In genomic region chr12:113128802-113129663, GRCh38 we compare ENCODE assay signal across 27 cellular contexts. TPM values are rescaled to one million over a fixed set of nuclear protein-coding genes. Genes with fewer than 3 reads are reported as not detected.
DNase-seq lines count a peak whose midpoint lies in the region; ATAC-seq, FAIRE-seq and TF ChIP-seq lines count a peak whose summit lies in the region.
"Had no signal": no experiment of that assay in that cellular context is flagged by ENCODE, and none has a peak within 500 bp of the region (broad histone marks: within the 10 kb centered on the region; RNA-seq: fewer than 3 reads in every experiment).

No MANE protein-coding gene starts in this region.

- H3F3A ChIP-seq in PC-3 (ENCODE audit: low read length, unreplicated experiment): no peaks in the 10 kb centered on the region

- no peak overlapping the region for H3K4me3 Mint-ChIP-seq in activated CD8-positive, alpha-beta memory T cell treated with anti-CD3 and anti-CD28 coated beads, Interleukin-2, amount 10 ng/mL, durations not matched to agents 7 days and 5 days
- no peak overlapping the region for H3K4me3 Mint-ChIP-seq in stimulated activated effector memory CD8-positive, alpha-beta T cell treated with anti-CD3 and anti-CD28 coated beads, Interleukin-12 subunit alpha, Interleukin-12 subunit beta, amount 100 ng/mL, for 72 hours
- H3K4me3 Mint-ChIP-seq: activated CD4-positive, alpha-beta T cell treated with anti-CD3 and anti-CD28 coated beads, Interleukin-2, amount 10 ng/mL, durations not matched to agents 7 days and 5 days; dendritic cell treated with granulocyte-macrophage colony-stimulating factor and Interleukin-4, amounts not matched to agents 40 ng/mL and 50 ng/mL, for 4 days had no signal

- H3K9ac ChIP-seq in GM12878 (ENCODE audit: control insufficient read depth, insufficient read depth, low read length) (no peak overlapping the region), PC-3 (ENCODE audit: low read length) (no peak overlapping the region)

- H4K20me1 ChIP-seq in GM12878 (ENCODE audit: control insufficient read depth, insufficient read depth) (no peaks in the 10 kb centered on the region), PC-3 (ENCODE audit: low read length) (no peaks in the 10 kb centered on the region)

- no peak for TF ChIP-seq EP300 in GM12878 (IDR thresholded peaks at IDR 0.05; ENCODE audit: borderline replicate concordance in 1 of 2, control insufficient read depth in 1 of 2, low read depth in 2 of 2, low read length in 2 of 2)

- no peak for TF ChIP-seq RAD21 in GM12878 (IDR thresholded peaks at IDR 0.05; ENCODE audit: insufficient read depth, low read depth, low read length)

- CTCF ChIA-PET in activated CD8-positive, alpha-beta memory T cell treated with anti-CD3 and anti-CD28 coated beads, Interleukin-2, amount 10 ng/mL, durations not matched to agents 7 days and 5 days (lab: Charles Lee): no interaction called here
- CTCF ChIA-PET in GM12878 (lab: Yijun Ruan, JAX): interaction anchor here (0.7 to 3.5 kb wide), 4 partner anchors 38 to 44 kb away, joined by 3 to 14 read pairs (median 3); no protein-coding TSS in a partner anchor
- CTCF ChIA-PET in PC-3 (lab: Charles Lee): no interaction called here

- no peak for DNase-seq in activated CD8-positive, alpha-beta memory T cell treated with anti-CD3 and anti-CD28 coated beads, Interleukin-2, amount 10 ng/mL, durations not matched to agents 7 days and 5 days
- no peak for DNase-seq in activated CD8-positive, alpha-beta memory T cell treated with anti-CD3 and anti-CD28 coated beads, Interleukin-2, amount 50 U/mL, for 4 hours
- peak; percentile 77 for DNase-seq in Jurkat, Clone E6-1 (ENCODE audit: low read depth, low spot score)
- DNase-seq in GM12878 (ENCODE audit: low read depth, low spot score) (no peak), NCI-H187 treated with DMSO at 0.1 percent for 48 hours (lab: John Stamatoyannopoulos, UW) (no peak), vagina (ENCODE audit: extremely low spot score in 2 of 2) (no peak), PC-3 (no peak)
- DNase-seq in stimulated activated effector memory CD8-positive, alpha-beta T cell treated with anti-CD3 and anti-CD28 coated beads, Interleukin-12 subunit alpha, Interleukin-12 subunit beta, amount 100 ng/mL, for 72 hours (ENCODE audit: low spot score in 2 of 2): no peak
- DNase-seq: activated CD4-positive, alpha-beta T cell treated with anti-CD3 and anti-CD28 coated beads, Interleukin-2, amount 10 ng/mL, durations not matched to agents 7 days and 5 days; NCI-H1436; NCI-H510A treated with DMSO at 0.1 percent for 48 hours; nucleus accumbens; SIG-M5; stimulated activated CD4-positive, alpha-beta T cell treated with anti-CD3 and anti-CD28 coated beads, Interleukin-4, amount 100 ng/mL, for 24 hours had no signal

- H3K36me3 Mint-ChIP-seq in activated CD8-positive, alpha-beta memory T cell treated with anti-CD3 and anti-CD28 coated beads, Interleukin-2, amount 10 ng/mL, durations not matched to agents 7 days and 5 days: no peaks in the 10 kb centered on the region
- H3K36me3 Mint-ChIP-seq in stimulated activated effector memory CD8-positive, alpha-beta T cell treated with anti-CD3 and anti-CD28 coated beads, Interleukin-12 subunit alpha, Interleukin-12 subunit beta, amount 100 ng/mL, for 72 hours: no peaks in the 10 kb centered on the region

- TF ChIP-seq POLR2A in GM12878 (IDR thresholded peaks at IDR 0.05; ENCODE audit: low read depth, low read length) (no peak), vagina (IDR thresholded peaks at IDR 0.05) (no peak)

- peak; percentile 18 for FAIRE-seq in GM12878 (lab: Jason Lieb, UNC)
- FAIRE-seq: endometrium had no signal

- H3K4me1 ChIP-seq in GM12878 (ENCODE audit: control insufficient read depth, insufficient read depth, low read length) (peaks cover 3% of the 10 kb centered on the region; the same call in 1 of the 2 replicates), vagina (no peaks in the 10 kb centered on the region), PC-3 (ENCODE audit: insufficient read depth, low read length) (no peaks in the 10 kb centered on the region)
- H3K4me1 ChIP-seq: upper lobe of left lung had no signal

- H3K27me3 ChIP-seq in GM12878 (replicated peaks in 1 of 2; ENCODE audit: control insufficient read depth in 2 of 2, insufficient read depth in 2 of 2, low read length in 1 of 2) (no peaks in the 10 kb centered on the region), vagina (no peaks in the 10 kb centered on the region), PC-3 (ENCODE audit: low read length) (no peaks in the 10 kb centered on the region)
- H3K27me3 ChIP-seq: upper lobe of left lung had no signal

- H3K4me2 ChIP-seq in GM12878 (ENCODE audit: control insufficient read depth, insufficient read depth): no peak overlapping the region
- no peak overlapping the region for H3K4me2 ChIP-seq in PC-3 (ENCODE audit: low read length)
- H3K4me2 ChIP-seq: smooth muscle cell had no signal

- TF ChIP-seq CTCF in GM12878 (IDR thresholded peaks at IDR 0.05 in 2 of 3, conservative IDR thresholded peaks at IDR 0.05 in 1 of 3; ENCODE audit: control insufficient read depth in 2 of 3, extremely low read depth in 1 of 3, insufficient read depth in 1 of 3, low read depth in 3 of 3, low read length in 3 of 3) (no peak), vagina (IDR thresholded peaks at IDR 0.05) (no peak), PC-3 (conservative IDR thresholded peaks at IDR 0.05; ENCODE audit: low read depth, low read length) (no peak)

- no TSS peak for BruUV-seq in GM12878 (replicated peaks; lab: Mats Ljungman, UMichigan)
- no TSS peak for BruUV-seq in PC-3 (replicated peaks; lab: Mats Ljungman, UMichigan)

- no peaks in the 10 kb centered on the region for H3K4me1 Mint-ChIP-seq in activated CD8-positive, alpha-beta memory T cell treated with anti-CD3 and anti-CD28 coated beads, Interleukin-2, amount 10 ng/mL, durations not matched to agents 7 days and 5 days
- H3K4me1 Mint-ChIP-seq in stimulated activated effector memory CD8-positive, alpha-beta T cell treated with anti-CD3 and anti-CD28 coated beads, Interleukin-12 subunit alpha, Interleukin-12 subunit beta, amount 100 ng/mL, for 72 hours: peaks cover 12% of the 10 kb centered on the region

- H3K36me3 ChIP-seq in GM12878 (ENCODE audit: control insufficient read depth in 2 of 2, insufficient read depth in 2 of 2, low read length in 1 of 2) (no peaks in the 10 kb centered on the region), vagina (no peaks in the 10 kb centered on the region), PC-3 (ENCODE audit: low read depth, low read length) (no peaks in the 10 kb centered on the region)
- H3K36me3 ChIP-seq: upper lobe of left lung had no signal

- SMC1A ChIA-PET in GM12878 (lab: Charles Lee; ENCODE audit: uncharacterized antibody, unreplicated experiment): interaction anchor here (1.2 kb wide), 1 partner anchor 8 kb away, joined by 5 read pairs; no protein-coding TSS in a partner anchor

- no peaks in the 10 kb centered on the region for H3K9me3 ChIP-seq in GM12878 (replicated peaks; ENCODE audit: control insufficient read depth, insufficient read depth, low read length)
- H3K9me3 ChIP-seq in vagina: no peaks in the 10 kb centered on the region
- no peaks in the 10 kb centered on the region for H3K9me3 ChIP-seq in PC-3 (ENCODE audit: low read length)
- H3K9me3 ChIP-seq: upper lobe of left lung had no signal

- intact Hi-C loops in GM12878 (cut with micrococcal nuclease; ENCODE audit: unreplicated experiment): no loop called here
- intact Hi-C loops in vagina (cut with DNase I): no loop called here
- intact Hi-C loops in PC-3 (cut with micrococcal nuclease): no loop called here

- no peaks in the 10 kb centered on the region for H3K9me2 ChIP-seq in PC-3 (replicated peaks; ENCODE audit: low read length)

- no peak overlapping the region for H3K27ac ChIP-seq in GM12878 (ENCODE audit: control insufficient read depth, insufficient read depth)
- H3K27ac ChIP-seq in vagina: no peak overlapping the region
- H3K27ac ChIP-seq in PC-3 (ENCODE audit: low read length): no peak overlapping the region
- H3K27ac ChIP-seq: upper lobe of left lung had no signal

- POLR2A ChIA-PET in GM12878 (lab: Charles Lee) (interaction anchor here (0.6 kb wide), 1 partner anchor 1214 kb away, joined by 4 read pairs; no protein-coding TSS in a partner anchor), PC-3 (lab: Charles Lee; ENCODE audit: unreplicated experiment) (no interaction called here)

- WGBS in GM12878 (ENCODE audit: insufficient coverage, insufficient replicate concordance, low lambda C conversion rate, missing lambda C conversion rate): 23% methylated on average over 9 of the region's 9 CpGs

- H3K4me3 ChIP-seq in Jurkat, Clone E6-1 (ENCODE audit: low read length): no peak overlapping the region
- H3K4me3 ChIP-seq in GM12878 (no peak overlapping the region), vagina (no peak overlapping the region), PC-3 (ENCODE audit: low read length) (no peak overlapping the region)
- H3K4me3 ChIP-seq: lung, smooth muscle cell, upper lobe of left lung had no signal

- no peak overlapping the region for H3K27ac Mint-ChIP-seq in activated CD8-positive, alpha-beta memory T cell treated with anti-CD3 and anti-CD28 coated beads, Interleukin-2, amount 10 ng/mL, durations not matched to agents 7 days and 5 days
- no peak overlapping the region for H3K27ac Mint-ChIP-seq in stimulated activated effector memory CD8-positive, alpha-beta T cell treated with anti-CD3 and anti-CD28 coated beads, Interleukin-12 subunit alpha, Interleukin-12 subunit beta, amount 100 ng/mL, for 72 hours
- H3K27ac Mint-ChIP-seq: activated CD4-positive, alpha-beta T cell treated with anti-CD3 and anti-CD28 coated beads, Interleukin-2, amount 10 ng/mL, durations not matched to agents 7 days and 5 days; dendritic cell treated with granulocyte-macrophage colony-stimulating factor and Interleukin-4, amounts not matched to agents 40 ng/mL and 50 ng/mL, for 4 days had no signal

- no peaks in the 10 kb centered on the region for H3K9me3 Mint-ChIP-seq in activated CD8-positive, alpha-beta memory T cell treated with anti-CD3 and anti-CD28 coated beads, Interleukin-2, amount 10 ng/mL, durations not matched to agents 7 days and 5 days (ENCODE audit: low read depth)
- no peaks in the 10 kb centered on the region for H3K9me3 Mint-ChIP-seq in stimulated activated effector memory CD8-positive, alpha-beta T cell treated with anti-CD3 and anti-CD28 coated beads, Interleukin-12 subunit alpha, Interleukin-12 subunit beta, amount 100 ng/mL, for 72 hours
- H3K9me3 Mint-ChIP-seq: activated CD4-positive, alpha-beta T cell treated with anti-CD3 and anti-CD28 coated beads, Interleukin-2, amount 10 ng/mL, durations not matched to agents 7 days and 5 days; dendritic cell treated with granulocyte-macrophage colony-stimulating factor and Interleukin-4, amounts not matched to agents 40 ng/mL and 50 ng/mL, for 4 days had no signal

- H3K79me2 ChIP-seq in GM12878 (ENCODE audit: control insufficient read depth, insufficient read depth, low read length): no peaks in the 10 kb centered on the region
- H3K79me2 ChIP-seq in PC-3 (ENCODE audit: low read length): no peaks in the 10 kb centered on the region

- H2AFZ ChIP-seq in GM12878 (ENCODE audit: control insufficient read depth, low read depth, low read length) (no peak overlapping the region), PC-3 (ENCODE audit: low read length) (no peak overlapping the region)

- RAD21 ChIA-PET in GM12878 (lab: Charles Lee; ENCODE audit: unreplicated experiment): no interaction called here

- peaks cover 3% of the 10 kb centered on the region for H3K27me3 Mint-ChIP-seq in activated CD8-positive, alpha-beta memory T cell treated with anti-CD3 and anti-CD28 coated beads, Interleukin-2, amount 10 ng/mL, durations not matched to agents 7 days and 5 days
- H3K27me3 Mint-ChIP-seq: activated CD4-positive, alpha-beta T cell treated with anti-CD3 and anti-CD28 coated beads, Interleukin-2, amount 10 ng/mL, durations not matched to agents 7 days and 5 days had no signal

- in situ Hi-C loops in GM12878 (cut with MboI): no loop called here

- ATAC-seq in activated CD8-positive, alpha-beta memory T cell treated with anti-CD3 and anti-CD28 coated beads, Interleukin-2, amount 10 ng/mL, durations not matched to agents 7 days and 5 days: peak; percentile 14
- ATAC-seq in GM12878 (peak; percentile 28; the same call in 2 of the 3 replicates), PC-3 (no peak)
- ATAC-seq in stimulated activated effector memory CD8-positive, alpha-beta T cell treated with anti-CD3 and anti-CD28 coated beads, Interleukin-12 subunit alpha, Interleukin-12 subunit beta, amount 100 ng/mL, for 72 hours: peak; percentile 42

RNA-seq across cellular contexts. Expression of gene RASAL1, which starts 6.5 kb away (rescaled TPM):
- not detected for total RNA-seq in activated CD8-positive, alpha-beta memory T cell treated with anti-CD3 and anti-CD28 coated beads, Interleukin-2, amount 10 ng/mL, durations not matched to agents 7 days and 5 days
- 16.6 TPM for polyA plus RNA-seq in Jurkat, Clone E6-1 (2012; ENCODE audit: insufficient read depth, insufficient read length)
- 6.7 and 11.6 TPM in 2 replicates for total RNA-seq in GM12878 (2013; cell fraction: nucleolus; rRNA removed)
- 1.0 TPM in 1 of 2 replicates, not detected in the other for total RNA-seq in GM12878 (2014; rRNA removed)
- total RNA-seq in GM12878 (2014; rRNA removed; fragmentation: Illumina TruSeq; extraction: Trizol): not detected in 2 replicates
- total RNA-seq in GM12878 (2021): not detected in 2 replicates
- polyA plus RNA-seq in GM12878 (2011; ENCODE audit: low read depth): 0.13 TPM
- polyA plus RNA-seq in GM12878 (2011; rRNA removed): 0.53 and 0.79 TPM in 2 replicates
- polyA plus RNA-seq in GM12878 (2011; cell fraction: cytosol; rRNA removed): 0.84 and 0.88 TPM in 2 replicates
- 1.8 and 3.5 TPM in 2 replicates for polyA plus RNA-seq in GM12878 (2011; cell fraction: nucleus; rRNA removed)
- 0.24 and 0.31 TPM in 2 replicates for polyA plus RNA-seq in GM12878 (2012)
- not detected in 2 replicates for polyA plus RNA-seq in GM12878 (2014; fragmentation: Illumina TruSeq; extraction: Trizol)
- polyA plus RNA-seq in GM12878 (2014; fragmentation: Nextera tagmentation; extraction: Ambion mirVana): not detected
- polyA plus RNA-seq in GM12878 (2014; rRNA removed): 0.04 TPM in 1 of 2 replicates, not detected in the other
- under 1 TPM; 0.12 to 0.25 TPM for polyA plus RNA-seq in GM12878 (2016; fragmentation: Nextera tagmentation; extraction: Ambion mirVana)
- 0.22 and 1.2 TPM in 2 replicates for polyA minus RNA-seq in GM12878 (2011; rRNA and poly(A)+ RNA removed)
- 0.42 TPM in 1 of 2 replicates, not detected in the other for polyA minus RNA-seq in GM12878 (2011; cell fraction: cytosol; rRNA and poly(A)+ RNA removed)
- 0.48 and 1.1 TPM in 2 replicates for polyA minus RNA-seq in GM12878 (2011; cell fraction: nucleus; rRNA and poly(A)+ RNA removed)
- 11.0 TPM for total RNA-seq in vagina
- total RNA-seq in PC-3 (2014; rRNA removed): 0.66 and 0.69 TPM in 2 replicates
- total RNA-seq: fibroblast of lung; glomerular endothelial cell; MCF 10A; smooth muscle cell; T-helper 1 cell treated with Interleukin-12 subunit alpha and Interleukin-12 subunit beta and Interleukin-4 antibody, amounts not matched to agents 30 ng/mL and 1 ng/mL, for 36 hours had no signal
- polyA plus RNA-seq: BJ, fibroblast of lung, smooth muscle cell had no signal

RNA-seq across cellular contexts. Expression of gene CFAP73, which starts 20.5 kb away (rescaled TPM):
- total RNA-seq in activated CD8-positive, alpha-beta memory T cell treated with anti-CD3 and anti-CD28 coated beads, Interleukin-2, amount 10 ng/mL, durations not matched to agents 7 days and 5 days: not detected
- 2.5 TPM for polyA plus RNA-seq in Jurkat, Clone E6-1 (2012; ENCODE audit: insufficient read depth, insufficient read length)
- 0.39 and 0.44 TPM in 2 replicates for total RNA-seq in GM12878 (2013; cell fraction: nucleolus; rRNA removed)
- total RNA-seq in GM12878 (2014; rRNA removed) (not detected in 2 replicates), GM12878 (2014; rRNA removed; fragmentation: Illumina TruSeq; extraction: Trizol) (not detected in 2 replicates), GM12878 (2021) (0.18 TPM in 1 of 2 replicates, not detected in the other), vagina (not detected), PC-3 (2014; rRNA removed) (not detected in 2 replicates)
- polyA plus RNA-seq in GM12878 (2011; ENCODE audit: low read depth): not detected
- polyA plus RNA-seq in GM12878 (2011; rRNA removed) (not detected in 2 replicates), GM12878 (2014; fragmentation: Illumina TruSeq; extraction: Trizol) (not detected in 2 replicates), GM12878 (2014; fragmentation: Nextera tagmentation; extraction: Ambion mirVana) (not detected), GM12878 (2014; rRNA removed) (not detected in 2 replicates), GM12878 (2016; fragmentation: Nextera tagmentation; extraction: Ambion mirVana) (not detected)
- polyA plus RNA-seq in GM12878 (2011; cell fraction: cytosol; rRNA removed): 0.07 TPM in 1 of 2 replicates, not detected in the other
- polyA plus RNA-seq in GM12878 (2011; cell fraction: nucleus; rRNA removed): not detected in 2 replicates
- polyA plus RNA-seq in GM12878 (2012): 0.17 and 0.35 TPM in 2 replicates
- polyA minus RNA-seq in GM12878 (2011; rRNA and poly(A)+ RNA removed): not detected in 2 replicates
- polyA minus RNA-seq in GM12878 (2011; cell fraction: cytosol; rRNA and poly(A)+ RNA removed): not detected in 2 replicates
- polyA minus RNA-seq in GM12878 (2011; cell fraction: nucleus; rRNA and poly(A)+ RNA removed): not detected in 2 replicates
- total RNA-seq: A673, fibroblast of lung, glomerular endothelial cell, H4, kidney epithelial cell, MCF 10A, smooth muscle cell had no signal
- polyA plus RNA-seq: BJ, fibroblast of lung, smooth muscle cell had no signal

RNA-seq across cellular contexts. Expression of gene DDX54, which starts 56.2 kb away (rescaled TPM):
- 10 to 100 TPM; 71.5 to 99.0 TPM for total RNA-seq in activated CD8-positive, alpha-beta memory T cell treated with anti-CD3 and anti-CD28 coated beads, Interleukin-2, amount 10 ng/mL, durations not matched to agents 7 days and 5 days
- 149 TPM for polyA plus RNA-seq in Jurkat, Clone E6-1 (2012; ENCODE audit: insufficient read depth, insufficient read length)
- 71.0 and 82.8 TPM in 2 replicates for total RNA-seq in GM12878 (2013; cell fraction: nucleolus; rRNA removed)
- 44.3 and 58.9 TPM in 2 replicates for total RNA-seq in GM12878 (2014; rRNA removed)
- 24.7 and 28.8 TPM in 2 replicates for total RNA-seq in GM12878 (2014; rRNA removed; fragmentation: Illumina TruSeq; extraction: Trizol)
- 94.6 and 115 TPM in 2 replicates for total RNA-seq in GM12878 (2021)
- 14.3 TPM for polyA plus RNA-seq in GM12878 (2011; ENCODE audit: low read depth)
- 37.5 and 73.2 TPM in 2 replicates for polyA plus RNA-seq in GM12878 (2011; rRNA removed)
- polyA plus RNA-seq in GM12878 (2011; cell fraction: cytosol; rRNA removed): 85.9 and 87.1 TPM in 2 replicates
- polyA plus RNA-seq in GM12878 (2011; cell fraction: nucleus; rRNA removed): 94.1 and 163 TPM in 2 replicates
- 43.7 and 47.2 TPM in 2 replicates for polyA plus RNA-seq in GM12878 (2012)
- 6.2 and 27.9 TPM in 2 replicates for polyA plus RNA-seq in GM12878 (2014; fragmentation: Illumina TruSeq; extraction: Trizol)
- 1 to 10 TPM; 1.9 to 8.6 TPM for polyA plus RNA-seq in GM12878 (2014; fragmentation: Nextera tagmentation; extraction: Ambion mirVana)
- polyA plus RNA-seq in GM12878 (2014; rRNA removed): 53.7 and 67.0 TPM in 2 replicates
- 10 to 100 TPM; 69.7 to 71.9 TPM for polyA plus RNA-seq in GM12878 (2016; fragmentation: Nextera tagmentation; extraction: Ambion mirVana)
- 43.9 and 84.0 TPM in 2 replicates for polyA minus RNA-seq in GM12878 (2011; rRNA and poly(A)+ RNA removed)
- 28.2 and 42.1 TPM in 2 replicates for polyA minus RNA-seq in GM12878 (2011; cell fraction: cytosol; rRNA and poly(A)+ RNA removed)
- polyA minus RNA-seq in GM12878 (2011; cell fraction: nucleus; rRNA and poly(A)+ RNA removed): 34.2 and 48.4 TPM in 2 replicates
- total RNA-seq in vagina: 52.5 TPM
- 158 and 309 TPM in 2 replicates for total RNA-seq in PC-3 (2014; rRNA removed)

RNA-seq across cellular contexts. Expression of gene RITA1, which starts 56.5 kb away (rescaled TPM):
- 10 to 100 TPM; 23.1 to 29.6 TPM for total RNA-seq in activated CD8-positive, alpha-beta memory T cell treated with anti-CD3 and anti-CD28 coated beads, Interleukin-2, amount 10 ng/mL, durations not matched to agents 7 days and 5 days
- 28.2 TPM for polyA plus RNA-seq in Jurkat, Clone E6-1 (2012; ENCODE audit: insufficient read depth, insufficient read length)
- total RNA-seq in GM12878 (2013; cell fraction: nucleolus; rRNA removed): 37.9 and 38.4 TPM in 2 replicates
- total RNA-seq in GM12878 (2014; rRNA removed): 32.8 and 39.6 TPM in 2 replicates
- total RNA-seq in GM12878 (2014; rRNA removed; fragmentation: Illumina TruSeq; extraction: Trizol): 16.3 and 18.9 TPM in 2 replicates
- total RNA-seq in GM12878 (2021): 29.2 and 31.4 TPM in 2 replicates
- polyA plus RNA-seq in GM12878 (2011; ENCODE audit: low read depth): 24.5 TPM
- 15.2 and 19.9 TPM in 2 replicates for polyA plus RNA-seq in GM12878 (2011; rRNA removed)
- polyA plus RNA-seq in GM12878 (2011; cell fraction: cytosol; rRNA removed): 29.9 and 37.4 TPM in 2 replicates
- 20.2 and 21.3 TPM in 2 replicates for polyA plus RNA-seq in GM12878 (2011; cell fraction: nucleus; rRNA removed)
- polyA plus RNA-seq in GM12878 (2012): 16.1 and 17.4 TPM in 2 replicates
- polyA plus RNA-seq in GM12878 (2014; fragmentation: Illumina TruSeq; extraction: Trizol): 5.3 and 13.7 TPM in 2 replicates
- 1 to 10 TPM; 2.3 to 6.4 TPM for polyA plus RNA-seq in GM12878 (2014; fragmentation: Nextera tagmentation; extraction: Ambion mirVana)
- polyA plus RNA-seq in GM12878 (2014; rRNA removed): 27.3 and 29.8 TPM in 2 replicates
- polyA plus RNA-seq in GM12878 (2016; fragmentation: Nextera tagmentation; extraction: Ambion mirVana): 10 to 100 TPM; 37.4 to 39.9 TPM
- 13.3 and 30.4 TPM in 2 replicates for polyA minus RNA-seq in GM12878 (2011; rRNA and poly(A)+ RNA removed)
- 9.5 and 9.9 TPM in 2 replicates for polyA minus RNA-seq in GM12878 (2011; cell fraction: cytosol; rRNA and poly(A)+ RNA removed)
- polyA minus RNA-seq in GM12878 (2011; cell fraction: nucleus; rRNA and poly(A)+ RNA removed): 10.6 and 25.4 TPM in 2 replicates
- 14.5 TPM for total RNA-seq in vagina
- total RNA-seq in PC-3 (2014; rRNA removed): 66.8 and 71.6 TPM in 2 replicates
